In the genomic region with DNA sequence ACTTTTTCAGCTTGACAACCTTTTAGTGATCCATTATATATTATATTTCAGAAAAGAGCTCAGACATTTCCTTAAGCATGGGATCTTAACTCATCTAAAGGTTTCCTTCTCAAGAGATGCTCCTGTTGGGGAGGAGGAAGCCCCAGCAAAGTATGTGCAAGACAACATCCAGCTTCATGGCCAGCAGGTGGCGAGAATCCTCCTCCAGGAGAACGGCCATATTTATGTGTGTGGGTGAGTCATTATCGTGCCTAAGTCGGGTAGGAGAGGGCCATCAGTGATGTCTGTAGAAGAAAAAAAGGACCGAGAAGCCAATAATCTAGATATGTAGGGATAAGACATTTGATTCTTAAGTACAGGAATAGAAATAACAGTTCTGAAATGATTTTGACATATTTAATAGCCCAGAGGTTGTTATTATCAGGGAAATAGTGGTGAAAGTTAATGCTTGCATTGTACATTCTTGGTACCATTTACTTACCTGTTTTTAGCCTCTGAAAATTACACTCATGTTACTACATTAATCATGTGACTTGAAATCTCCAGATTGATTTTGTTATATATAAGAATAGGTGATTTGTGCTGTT, we compare ENCODE assay signal across 8 cellular contexts. TPM values are rescaled to one million over a fixed set of nuclear protein-coding genes. Genes with fewer than 3 reads are reported as not detected.
DNase-seq lines count a peak whose midpoint lies in the region; ATAC-seq and TF ChIP-seq lines count a peak whose summit lies in the region.

No MANE protein-coding gene starts in this region.

- no peaks in the 10 kb centered on the region for H3K36me3 ChIP-seq in hepatocyte (replicated peaks; ENCODE audit: insufficient read depth, low read depth)

- TF ChIP-seq CTCF in hepatocyte (IDR thresholded peaks at IDR 0.05; ENCODE audit: poor library complexity), result peak; percentile 37

- H3K4me2 ChIP-seq in hepatocyte, result no peak overlapping the region

- no peak overlapping the region for H3K27ac ChIP-seq in hepatocyte

- H3K4me3 ChIP-seq in hepatocyte, result no peak overlapping the region

- peak; percentile 4 for DNase-seq in stimulated activated CD8-positive, alpha-beta memory T cell treated with anti-CD3 and anti-CD28 coated beads, Interleukin-4, amount 100 ng/mL, for 24 hours (ENCODE audit: low read depth)
- no peak for DNase-seq in stimulated activated CD8-positive, alpha-beta memory T cell treated with anti-CD3 and anti-CD28 coated beads, Interleukin-4, amount 100 ng/mL, for 48 hours
- peak; percentile 67 for DNase-seq in LHCN-M2 (ENCODE audit: low read depth)
- DNase-seq in activated CD4-positive, alpha-beta T cell treated with anti-CD3 and anti-CD28 coated beads for 48 hours, result peak; percentile 38
- peak; percentile 40 for DNase-seq in hepatocyte (ENCODE audit: low spot score)
- DNase-seq in activated CD8-positive, alpha-beta memory T cell treated with anti-CD3 and anti-CD28 coated beads, Interleukin-2, amount 50 U/mL, for 48 hours, result no peak
- no peak for DNase-seq in ureter (ENCODE audit: low spot score)

- H3K9me3 ChIP-seq in hepatocyte (ENCODE audit: low read depth), result no peaks in the 10 kb centered on the region

- ATAC-seq in GM21390 (IDR thresholded peaks at IDR 0.05; ENCODE audit: unreplicated experiment), result no peak

- no peaks in the 10 kb centered on the region for H3K27me3 ChIP-seq in hepatocyte

- no peak overlapping the region for H2AFZ ChIP-seq in hepatocyte

- 85% methylated on average over 5 of the region's 5 CpGs for WGBS in hepatocyte (ENCODE audit: low lambda C conversion rate, missing lambda C conversion rate)

- H4K20me1 ChIP-seq in hepatocyte (ENCODE audit: insufficient read depth, poor library complexity, severe bottlenecking), result no peaks in the 10 kb centered on the region

- no peaks in the 10 kb centered on the region for H3K79me2 ChIP-seq in hepatocyte

- H3K4me1 ChIP-seq in hepatocyte (ENCODE audit: insufficient read depth), result peaks cover 4% of the 10 kb centered on the region

- H3K9me2 ChIP-seq in hepatocyte (replicated peaks; ENCODE audit: insufficient read depth), result no peaks in the 10 kb centered on the region

RNA-seq across cellular contexts. Expression of gene MTRR, which starts 28.2 kb away (rescaled TPM):
- total RNA-seq in LHCN-M2 (2014; rRNA removed), result 36.7 and 38.4 TPM in 2 replicates
- 10.3 TPM for polyA plus RNA-seq in LHCN-M2 (2012)
- total RNA-seq in hepatocyte, result 28.0 and 29.9 TPM in 2 replicates
- polyA plus RNA-seq in hepatocyte, result 18.0 and 24.8 TPM in 2 replicates
- 68.7 TPM for total RNA-seq in ureter

RNA-seq across cellular contexts. Expression of gene FASTKD3, which starts 28.3 kb away (rescaled TPM):
- total RNA-seq in LHCN-M2 (2014; rRNA removed) (12.5 and 14.6 TPM in 2 replicates), hepatocyte (15.2 and 22.4 TPM in 2 replicates), ureter (7.6 TPM)
- polyA plus RNA-seq in LHCN-M2 (2012), result 5.0 TPM
- 8.0 and 14.7 TPM in 2 replicates for polyA plus RNA-seq in hepatocyte

RNA-seq across cellular contexts. Expression of gene CFAP90, which starts 46.2 kb away (rescaled TPM):
- 0.26 TPM in 1 of 2 replicates, not detected in the other for total RNA-seq in LHCN-M2 (2014; rRNA removed)
- polyA plus RNA-seq in LHCN-M2 (2012), result 0.21 TPM
- 0.08 and 0.30 TPM in 2 replicates for total RNA-seq in hepatocyte
- 1.0 and 1.7 TPM in 2 replicates for polyA plus RNA-seq in hepatocyte
- 1.1 TPM for total RNA-seq in ureter

Comparison
In these comparisons a context has a peak if more than half of its experiments do, and no peak if none do; other contexts are left out.
1. DNase-seq: peak in stimulated activated CD8-positive, alpha-beta memory T cell treated with anti-CD3 and anti-CD28 coated beads, Interleukin-4, amount 100 ng/mL, for 24 hours (single experiment), LHCN-M2 (single experiment), activated CD4-positive, alpha-beta T cell treated with anti-CD3 and anti-CD28 coated beads for 48 hours (single experiment) and hepatocyte (single experiment); none in stimulated activated CD8-positive, alpha-beta memory T cell treated with anti-CD3 and anti-CD28 coated beads, Interleukin-4, amount 100 ng/mL, for 48 hours (single experiment), activated CD8-positive, alpha-beta memory T cell treated with anti-CD3 and anti-CD28 coated beads, Interleukin-2, amount 50 U/mL, for 48 hours (single experiment) and ureter (single experiment).